Comparison of ENCODE assay signal across 18 cellular contexts in genomic region chr4:85423414-85423813, GRCh38. TPM values are rescaled to one million over a fixed set of nuclear protein-coding genes. Genes with fewer than 3 reads are reported as not detected.
DNase-seq lines count a peak whose midpoint lies in the region; ATAC-seq lines count a peak whose summit lies in the region.
"Had no signal": no experiment of that assay in that cellular context is flagged by ENCODE, and none has a peak within 500 bp of the region (broad histone marks: within the 10 kb centered on the region; RNA-seq: fewer than 3 reads in every experiment).

No MANE protein-coding gene starts in this region.

- ATAC-seq in GM18858 (IDR thresholded peaks at IDR 0.05; ENCODE audit: unreplicated experiment) (peak; percentile 59), HG03460 (IDR thresholded peaks at IDR 0.05; ENCODE audit: unreplicated experiment) (no peak), sciatic nerve (no peak)
- ATAC-seq: activated CD4-positive, alpha-beta T cell treated with anti-CD3 and anti-CD28 coated beads for 36 hours; HepG2; Panc1; stimulated activated effector memory CD8-positive, alpha-beta T cell treated with anti-CD3 and anti-CD28 coated beads, Interleukin-12 subunit alpha, Interleukin-12 subunit beta, amount 100 ng/mL, for 72 hours had no signal

- intact Hi-C loops in sciatic nerve (cut with DNase I): no loop called here

- peak; percentile 13 for DNase-seq in HCEC 1CT
- peak; percentile 74 for DNase-seq in LHCN-M2 (ENCODE audit: low read depth)
- DNase-seq in kidney tubule cell (ENCODE audit: low spot score): peak; percentile 79
- DNase-seq in sciatic nerve (ENCODE audit: low spot score): no peak
- no peak for DNase-seq in T-helper 2 cell
- DNase-seq in ureter (ENCODE audit: low spot score): no peak
- DNase-seq: activated CD4-positive, alpha-beta T cell treated with anti-CD3 and anti-CD28 coated beads for 36 hours; activated T-cell treated with anti-CD3 and anti-CD28 coated beads, Interleukin-2, amount 50 U/mL, for 48 hours; BE2C; DMS79 treated with DMSO at 0.1 percent for 48 hours; immature natural killer cell; NCI-H1105 treated with DMSO at 0.1 percent for 48 hours; T-helper 1 cell had no signal

RNA-seq across cellular contexts. Expression of gene ARHGAP24, which starts 51.5 kb away (rescaled TPM):
- total RNA-seq in LHCN-M2 (2014; rRNA removed) (24.5 and 35.7 TPM in 2 replicates), sciatic nerve (87.6 TPM), ureter (11.2 TPM)
- polyA plus RNA-seq in LHCN-M2 (2012): 14.6 TPM
- total RNA-seq: activated CD4-positive, alpha-beta T cell treated with anti-CD3 and anti-CD28 coated beads for 36 hours had no signal

Comparison
In these comparisons a context has a peak if more than half of its experiments do, and no peak if none do; other contexts are left out.
1. DNase-seq: peak in HCEC 1CT (single experiment), LHCN-M2 (single experiment) and kidney tubule cell (single experiment); none in sciatic nerve (single experiment), T-helper 2 cell (0 of 5) and ureter (single experiment).